2 cellular contexts compared by ENCODE assay signal in genomic region chr3:11327619-11328018, GRCh38.
TF ChIP-seq lines count a peak whose summit lies in the region.

No MANE protein-coding gene starts in this region.

TF ChIP-seq in SK-N-SH, 30 proteins besides CTCF, POLR2A, EP300 and RAD21 (continued from another document):
- TF ChIP-seq IRF3 (IDR thresholded peaks at IDR 0.05; ENCODE audit: low read depth, low read length) (no peak), YY1 (IDR thresholded peaks at IDR 0.05; ENCODE audit: low read depth) (no peak), PBX3 (IDR thresholded peaks at IDR 0.05) (no peak), REST (IDR thresholded peaks at IDR 0.05; ENCODE audit: low read depth, low read length) (no peak), NRF1 (IDR thresholded peaks at IDR 0.05; ENCODE audit: low read depth, low read length) (no peak), MXI1 (IDR thresholded peaks at IDR 0.05; ENCODE audit: low read depth, low read length) (no peak), RXRA (IDR thresholded peaks at IDR 0.05; ENCODE audit: borderline replicate concordance, low read depth) (no peak), RCOR1 (IDR thresholded peaks at IDR 0.05; ENCODE audit: low read length) (no peak), POLR2AphosphoS5 (IDR thresholded peaks at IDR 0.05; ENCODE audit: low read depth, low read length) (no peak), NFIC (IDR thresholded peaks at IDR 0.05; ENCODE audit: borderline replicate concordance) (no peak), GATA2 (CRISPR knock-in tag; IDR thresholded peaks at IDR 0.05) (no peak), MEF2A (IDR thresholded peaks at IDR 0.05; ENCODE audit: borderline replicate concordance, low read depth) (no peak)

TF ChIP-seq in SK-N-SH treated with all-trans-retinoic acid at 6 μM for 48 hours, 23 proteins besides CTCF, POLR2A, EP300 and RAD21 (continued from another document):
- TF ChIP-seq TSHZ2 (CRISPR knock-in tag; IDR thresholded peaks at IDR 0.05), result no peak
- TF ChIP-seq ZNF565 (CRISPR knock-in tag; conservative IDR thresholded peaks at IDR 0.05; ENCODE audit: low read depth), result no peak
- TF ChIP-seq PPARA (CRISPR knock-in tag; IDR thresholded peaks at IDR 0.05; ENCODE audit: borderline replicate concordance), result no peak
